Comparison of ENCODE assay signal across 15 cellular contexts in the genomic region with DNA sequence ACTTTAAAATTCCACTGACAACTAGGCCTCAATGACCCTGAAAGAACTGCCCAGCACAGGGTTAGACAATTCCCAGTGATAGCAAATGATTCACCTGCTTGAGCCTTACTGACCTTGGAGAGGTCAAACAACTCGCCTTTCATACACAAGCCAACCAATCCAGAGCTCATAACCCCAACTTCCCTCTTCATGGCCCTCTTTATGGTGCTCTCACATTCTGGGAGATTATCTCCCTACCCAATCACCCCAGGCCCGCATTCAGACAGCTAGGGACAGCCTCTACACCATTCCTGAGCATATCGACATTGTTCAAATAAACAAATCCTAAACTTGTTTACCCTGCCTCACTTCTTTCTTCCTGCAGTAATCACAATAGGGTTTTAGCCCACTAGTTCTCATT. TPM values are rescaled to one million over a fixed set of nuclear protein-coding genes. Genes with fewer than 3 reads are reported as not detected.
DNase-seq lines count a peak whose midpoint lies in the region; ATAC-seq and TF ChIP-seq lines count a peak whose summit lies in the region.
"Had no signal": no experiment of that assay in that cellular context is flagged by ENCODE, and none has a peak within 500 bp of the region (broad histone marks: within the 10 kb centered on the region; RNA-seq: fewer than 3 reads in every experiment).

No MANE protein-coding gene starts in this region.

- WGBS in esophagus muscularis mucosa = 83% methylated on average over 3 of the region's 3 CpGs

- TF ChIP-seq EP300 in esophagus muscularis mucosa (IDR thresholded peaks at IDR 0.05) = no peak

- H3K4me1 ChIP-seq in esophagus muscularis mucosa = peaks cover 0 to 9% (median 0%) of the 10 kb centered on the region in 4 donors
- peaks cover 3% of the 10 kb centered on the region in 2 donors for H3K4me1 ChIP-seq in gastrocnemius medialis
- H3K4me1 ChIP-seq: BE2C had no signal

- DNase-seq in OCI-M1 (lab: John Stamatoyannopoulos, UW) = peak; percentile 2
- DNase-seq in esophagus muscularis mucosa (ENCODE audit: extremely low spot score) = peak; percentile 50
- no peak for DNase-seq in nephron progenitor cell
- DNase-seq in gastrocnemius medialis = peak in 1 of 2 donors; percentile 25
- no peak for DNase-seq in DMS79 treated with DMSO at 0.1 percent for 48 hours (lab: John Stamatoyannopoulos, UW)
- DNase-seq: BE2C; CD4-positive, alpha-beta memory T cell; DMS79; EL; GOT3; H9 had no signal

- TF ChIP-seq POLR2A in esophagus muscularis mucosa (IDR thresholded peaks at IDR 0.05; ENCODE audit: low read depth) (no peak), gastrocnemius medialis (IDR thresholded peaks at IDR 0.05) (no peak)

- H3K4me3 ChIP-seq in esophagus muscularis mucosa (no peak overlapping the region), gastrocnemius medialis (no peak overlapping the region)
- H3K4me3 ChIP-seq: A549 had no signal

- peaks cover 5% of the 10 kb centered on the region for H3K4me1 Mint-ChIP-seq in nephron progenitor cell

- peaks cover 4% of the 10 kb centered on the region for H3K27me3 Mint-ChIP-seq in nephron progenitor cell (ENCODE audit: low read depth, poor library complexity)
- H3K27me3 Mint-ChIP-seq: CD4-positive, alpha-beta memory T cell had no signal

- TF ChIP-seq CTCF in esophagus muscularis mucosa (IDR thresholded peaks at IDR 0.05) = no peak
- no peak for TF ChIP-seq CTCF in nephron progenitor cell (IDR thresholded peaks at IDR 0.05)
- TF ChIP-seq CTCF in gastrocnemius medialis (IDR thresholded peaks at IDR 0.05 in 4 of 5, conservative IDR thresholded peaks at IDR 0.05 in 1 of 5) = no peak

- peak overlapping the region; percentile 41 for H3K27ac Mint-ChIP-seq in nephron progenitor cell

- in situ Hi-C loops in gastrocnemius medialis (cut with MboI; ENCODE audit: low sequenced_read_pairs in 4 of 4) = loop anchor here (10.0 to 25.0 kb wide), 5 partner anchors 89 to 349 kb away; partner anchors contain the start of genes CAPN7 (in 4 of the 4), EAF1 (in 3 of the 4) and METTL6 (in 3 of the 4)

- H3K36me3 Mint-ChIP-seq in nephron progenitor cell (ENCODE audit: low read depth) = peaks cover 23% of the 10 kb centered on the region

- no peak overlapping the region for H3K4me3 Mint-ChIP-seq in nephron progenitor cell
- H3K4me3 Mint-ChIP-seq: CD4-positive, alpha-beta memory T cell; H9 had no signal

- intact Hi-C loops in esophagus muscularis mucosa (cut with DNase I) = loop anchor here (10.0 kb wide), 1 partner anchor 439 kb away; no protein-coding TSS in a partner anchor
- intact Hi-C loops in gastrocnemius medialis (cut with DNase I; ENCODE audit: low total_unique reads) = loop anchor here (5.0 to 10.0 kb wide), 2 partner anchors 351 to 439 kb away; no protein-coding TSS in a partner anchor

- H3K36me3 ChIP-seq in esophagus muscularis mucosa = peaks cover 0 to 42% (median 8%) of the 10 kb centered on the region in 4 donors
- no peaks in the 10 kb centered on the region for H3K36me3 ChIP-seq in gastrocnemius medialis
- H3K36me3 ChIP-seq: BE2C had no signal

- H3K27me3 ChIP-seq in esophagus muscularis mucosa = no peaks in the 10 kb centered on the region
- no peaks in the 10 kb centered on the region for H3K27me3 ChIP-seq in gastrocnemius medialis
- H3K27me3 ChIP-seq: BE2C had no signal

- H3K9me3 ChIP-seq in esophagus muscularis mucosa = no peaks in the 10 kb centered on the region
- no peaks in the 10 kb centered on the region for H3K9me3 ChIP-seq in gastrocnemius medialis
- H3K9me3 ChIP-seq: A549, BE2C had no signal

- peak; percentile 73 to 90 for ATAC-seq in gastrocnemius medialis
- ATAC-seq in HG02885 (IDR thresholded peaks at IDR 0.05; ENCODE audit: poor library complexity, unreplicated experiment) = no peak
- ATAC-seq in HG03159 (IDR thresholded peaks at IDR 0.05; ENCODE audit: unreplicated experiment) = no peak
- ATAC-seq: A549 had no signal

- H3K27ac ChIP-seq in esophagus muscularis mucosa (replicated peaks in 1 of 4) (no peak overlapping the region), gastrocnemius medialis (peak overlapping the region in 3 of 4 donors; percentile 13 to 26 (median 26))
- H3K27ac ChIP-seq: A549, C4-2B had no signal

- peaks cover 6% of the 10 kb centered on the region for H3K9me3 Mint-ChIP-seq in nephron progenitor cell

RNA-seq across cellular contexts. Expression of gene COLQ, which starts 32.2 kb away (rescaled TPM):
- 1 to 10 TPM; 1.2 to 3.1 (median 1.8) TPM for total RNA-seq in esophagus muscularis mucosa
- total RNA-seq in gastrocnemius medialis = 1 to 10 TPM; 2.8 to 4.7 (median 3.0) TPM

RNA-seq across cellular contexts. Expression of gene HACL1, which starts 47.6 kb away (rescaled TPM):
- total RNA-seq in esophagus muscularis mucosa (10 to 100 TPM; 19.3 to 27.0 (median 22.0) TPM), gastrocnemius medialis (10 to 100 TPM; 23.5 to 27.1 (median 24.5) TPM)

RNA-seq across cellular contexts. Expression of gene BTD, which starts 47.8 kb away (rescaled TPM):
- total RNA-seq in esophagus muscularis mucosa (10 to 100 TPM; 38.5 to 65.2 (median 41.6) TPM), gastrocnemius medialis (10 to 100 TPM; 15.1 to 39.7 (median 26.0) TPM)

Comparison
In these comparisons a context has a peak if more than half of its experiments do, and no peak if none do; other contexts are left out.
1. DNase-seq: peak in OCI-M1 (single experiment) and esophagus muscularis mucosa (single experiment); none in nephron progenitor cell (single experiment) and DMS79 treated with DMSO at 0.1 percent for 48 hours (single experiment).
2. H3K27ac ChIP-seq: peak in gastrocnemius medialis (3 of 4); none in esophagus muscularis mucosa (0 of 4).
3. ATAC-seq: peak in gastrocnemius medialis (2 of 2); none in HG02885 (single experiment) and HG03159 (single experiment).